In genomic region chr1:205232945-205233397, GRCh38 we compare ENCODE assay signal across 20 cellular contexts. TPM values are rescaled to one million over a fixed set of nuclear protein-coding genes. Genes with fewer than 3 reads are reported as not detected.
A peak's percentile ranks its signal among the peaks of the same experiment; 100 is the strongest.
DNase-seq lines count a peak whose midpoint lies in the region; ATAC-seq, FAIRE-seq and TF ChIP-seq lines count a peak whose summit lies in the region.
"Had no signal": no experiment of that assay in that cellular context is flagged by ENCODE, and none has a peak within 500 bp of the region (broad histone marks: within the 10 kb centered on the region; RNA-seq: fewer than 3 reads in every experiment).

No MANE protein-coding gene starts in this region.

- 17% methylated on average over 2 of the region's 3 CpGs for WGBS in GM12878 (ENCODE audit: insufficient coverage, insufficient replicate concordance, low lambda C conversion rate, missing lambda C conversion rate)
- 61 to 80% (median 71%) methylated on average over 3 of the region's 3 CpGs for WGBS in small intestine, 3 donors
- WGBS in thyroid gland, 2 donors, result 32 to 50% methylated on average over 3 of the region's 3 CpGs
- 66 to 79% methylated on average over 3 of the region's 3 CpGs for whole genome bisulfite sequencing in body of pancreas, 2 donors

- H3K9ac ChIP-seq in GM12878 (ENCODE audit: control insufficient read depth, insufficient read depth, low read length), result no peak overlapping the region

- intact Hi-C loops in activated naive CD4-positive, alpha-beta T cell treated with anti-CD3 and anti-CD28 coated beads for 36 hours (cut with micrococcal nuclease), result loop anchor here (1.0 to 10.0 kb wide), 3 partner anchors 12 to 818 kb away; partner anchors contain the start of gene PPP1R15B
- intact Hi-C loops in GM12878 (cut with micrococcal nuclease; ENCODE audit: unreplicated experiment) (no loop called here), thyroid gland (cut with DNase I) (no loop called here), body of pancreas (cut with DNase I) (no loop called here)

- H3K36me3 Mint-ChIP-seq in activated naive CD4-positive, alpha-beta T cell treated with anti-CD3 and anti-CD28 coated beads for 36 hours (ENCODE audit: low read depth), result peaks cover 63% of the 10 kb centered on the region
- H3K36me3 Mint-ChIP-seq in WTC11, result no peaks in the 10 kb centered on the region
- H3K36me3 Mint-ChIP-seq in stimulated activated naive B cell treated with anti-CD40 and anti-IgM and Interleukin-4, amounts not matched to agents 10 μg/mL and 1 μg/mL and 100 μg/mL, for 72 hours, result no peaks in the 10 kb centered on the region
- H3K36me3 Mint-ChIP-seq: CD4-positive, alpha-beta memory T cell had no signal

- H3K27ac Mint-ChIP-seq in activated naive CD4-positive, alpha-beta T cell treated with anti-CD3 and anti-CD28 coated beads for 36 hours, result peak overlapping the region; percentile 87
- H3K27ac Mint-ChIP-seq in WTC11, result 0 out of 2 replicates have a peak overlapping the region, but pooled peaks have one; percentile 72
- peak overlapping the region; percentile 62 for H3K27ac Mint-ChIP-seq in stimulated activated naive B cell treated with anti-CD40 and anti-IgM and Interleukin-4, amounts not matched to agents 10 μg/mL and 1 μg/mL and 100 μg/mL, for 72 hours
- H3K27ac Mint-ChIP-seq: CD4-positive, alpha-beta memory T cell; GM23338; HFFc6 had no signal

- FAIRE-seq in GM12878 (lab: Jason Lieb, UNC) (no peak), small intestine (lab: Jason Lieb, UNC) (no peak)
- FAIRE-seq: D721Med, G401.6, K562 had no signal

- H3K79me2 ChIP-seq in GM12878 (ENCODE audit: control insufficient read depth, insufficient read depth, low read length), result no peaks in the 10 kb centered on the region

- SMC1A ChIA-PET in GM12878 (lab: Charles Lee; ENCODE audit: uncharacterized antibody, unreplicated experiment), result interaction anchor here (1.0 to 12.1 kb wide), 7 partner anchors 9 to 93 kb away, joined by 3 to 427 read pairs (median 4); no protein-coding TSS in a partner anchor

- POLR2A ChIA-PET in WTC11 (lab: Charles Lee), result interaction anchor here (0.7 kb wide), 1 partner anchor 211 kb away, joined by 9 read pairs; no protein-coding TSS in a partner anchor
- POLR2A ChIA-PET in GM12878 (lab: Charles Lee), result interaction anchor here (0.7 to 1.9 kb wide), 6 partner anchors 10 to 93 kb away, joined by 3 to 8 read pairs (median 4); no protein-coding TSS in a partner anchor

- CTCF ChIA-PET in activated naive CD4-positive, alpha-beta T cell treated with anti-CD3 and anti-CD28 coated beads for 36 hours (lab: Charles Lee), result interaction anchor here (1.2 to 7.3 kb wide), 3 partner anchors 24 to 92 kb away, joined by 4 to 277 read pairs (median 48); no protein-coding TSS in a partner anchor
- CTCF ChIA-PET in WTC11 (lab: Charles Lee), result interaction anchor here (1.8 kb wide), 1 partner anchor 23 kb away, joined by 7 read pairs; no protein-coding TSS in a partner anchor
- CTCF ChIA-PET in GM12878 (lab: Yijun Ruan, JAX), result interaction anchor here (0.7 to 19.1 kb wide), 4 partner anchors 19 to 171 kb away, joined by 3 to 836 read pairs (median 4); no protein-coding TSS in a partner anchor

- no TSS peak for BruUV-seq in GM12878 (replicated peaks; lab: Mats Ljungman, UMichigan)

- no peak overlapping the region for H2AFZ ChIP-seq in GM12878 (ENCODE audit: control insufficient read depth, low read depth, low read length)
- H2AFZ ChIP-seq: GM23338 had no signal

- TF ChIP-seq CTCF in WTC11 (IDR thresholded peaks at IDR 0.05) (no peak), GM12878 (IDR thresholded peaks at IDR 0.05 in 2 of 3, conservative IDR thresholded peaks at IDR 0.05 in 1 of 3; ENCODE audit: control insufficient read depth in 2 of 3, extremely low read depth in 1 of 3, insufficient read depth in 1 of 3, low read depth in 3 of 3, low read length in 3 of 3) (no peak), thyroid gland (IDR thresholded peaks at IDR 0.05) (no peak), body of pancreas (IDR thresholded peaks at IDR 0.05) (no peak)

- H3K36me3 ChIP-seq in GM12878 (ENCODE audit: control insufficient read depth in 2 of 2, insufficient read depth in 2 of 2, low read length in 1 of 2), result no peaks in the 10 kb centered on the region
- H3K36me3 ChIP-seq in small intestine (ENCODE audit: control insufficient read depth in 2 of 2, insufficient read depth in 2 of 2, low read length in 2 of 2), result no peaks in the 10 kb centered on the region
- no peaks in the 10 kb centered on the region for H3K36me3 ChIP-seq in thyroid gland
- H3K36me3 ChIP-seq in body of pancreas (replicated peaks in 1 of 2; ENCODE audit: insufficient read depth in 1 of 2, low read depth in 2 of 2), result no peaks in the 10 kb centered on the region
- H3K36me3 ChIP-seq: BE2C, Peyer's patch had no signal

- H3K27me3 ChIP-seq in GM12878 (replicated peaks in 1 of 2; ENCODE audit: control insufficient read depth in 2 of 2, insufficient read depth in 2 of 2, low read length in 1 of 2), result peaks cover 0 to 4% of the 10 kb centered on the region in 2 experiments; a peak in 1 of 4 replicates
- H3K27me3 ChIP-seq in small intestine (ENCODE audit: control insufficient read depth in 2 of 2, insufficient read depth in 2 of 2, low read length in 2 of 2), result peaks cover 0 to 2% of the 10 kb centered on the region in 2 donors
- H3K27me3 ChIP-seq in thyroid gland, result no peaks in the 10 kb centered on the region
- no peaks in the 10 kb centered on the region for H3K27me3 ChIP-seq in body of pancreas
- H3K27me3 ChIP-seq: BE2C had no signal

- in situ Hi-C loops in GM12878 (cut with MboI), result no loop called here

- H3K4me1 Mint-ChIP-seq in activated naive CD4-positive, alpha-beta T cell treated with anti-CD3 and anti-CD28 coated beads for 36 hours (ENCODE audit: low read depth), result peaks cover 62% of the 10 kb centered on the region
- peaks cover 20% of the 10 kb centered on the region for H3K4me1 Mint-ChIP-seq in WTC11
- peaks cover 53 to 60% of the 10 kb centered on the region in 2 donors for H3K4me1 Mint-ChIP-seq in stimulated activated naive B cell treated with anti-CD40 and anti-IgM and Interleukin-4, amounts not matched to agents 10 μg/mL and 1 μg/mL and 100 μg/mL, for 72 hours

- H3K27me3 Mint-ChIP-seq in activated naive CD4-positive, alpha-beta T cell treated with anti-CD3 and anti-CD28 coated beads for 36 hours (ENCODE audit: low read depth), result no peaks in the 10 kb centered on the region
- peaks cover 11% of the 10 kb centered on the region for H3K27me3 Mint-ChIP-seq in WTC11 (ENCODE audit: low read depth)
- no peaks in the 10 kb centered on the region for H3K27me3 Mint-ChIP-seq in stimulated activated naive B cell treated with anti-CD40 and anti-IgM and Interleukin-4, amounts not matched to agents 10 μg/mL and 1 μg/mL and 100 μg/mL, for 72 hours

- H3K27ac ChIP-seq in GM12878 (ENCODE audit: control insufficient read depth, insufficient read depth), result peak overlapping the region; percentile 6; the same call in 1 of the 2 replicates
- no peak overlapping the region for H3K27ac ChIP-seq in small intestine (ENCODE audit: low read depth in 1 of 2, low read length in 1 of 2)
- H3K27ac ChIP-seq in thyroid gland, result no peak overlapping the region
- no peak overlapping the region for H3K27ac ChIP-seq in body of pancreas
- H3K27ac ChIP-seq: Peyer's patch had no signal

- H3K4me2 ChIP-seq in GM12878 (ENCODE audit: control insufficient read depth, insufficient read depth), result peak overlapping the region; percentile 50
- H3K4me2 ChIP-seq: GM23338 had no signal

- ATAC-seq in WTC11 (no peak), GM12878 (peak; percentile 15), body of pancreas (no peak)
- ATAC-seq in stimulated activated naive B cell treated with anti-CD40 and anti-IgM and Interleukin-4, amounts not matched to agents 10 μg/mL and 1 μg/mL and 100 μg/mL, for 72 hours (replicated peaks), result peak in 1 of 2 donors; percentile 10
- ATAC-seq: GM23338, K562 had no signal

- no peak for TF ChIP-seq EP300 in GM12878 (IDR thresholded peaks at IDR 0.05; ENCODE audit: borderline replicate concordance in 1 of 2, control insufficient read depth in 1 of 2, low read depth in 2 of 2, low read length in 2 of 2)

- H3K4me3 ChIP-seq in GM12878 (no peak overlapping the region), small intestine (ENCODE audit: low read depth in 1 of 2, low read length in 2 of 2) (no peak overlapping the region), thyroid gland (replicated peaks in 1 of 3) (no peak overlapping the region), body of pancreas (no peak overlapping the region)
- H3K4me3 ChIP-seq: GM23338, K562, Peyer's patch had no signal

- peaks cover 42% of the 10 kb centered on the region for H3K4me1 ChIP-seq in GM12878 (ENCODE audit: control insufficient read depth, insufficient read depth, low read length)
- H3K4me1 ChIP-seq in small intestine (ENCODE audit: control insufficient read depth in 2 of 2, insufficient read depth in 1 of 2, low read depth in 1 of 2, low read length in 1 of 2), result peaks cover 0 to 3% of the 10 kb centered on the region in 2 donors
- H3K4me1 ChIP-seq in thyroid gland, result peaks cover 14 to 27% of the 10 kb centered on the region in 2 donors
- peaks cover 23% of the 10 kb centered on the region for H3K4me1 ChIP-seq in body of pancreas

- H4K20me1 ChIP-seq in GM12878 (ENCODE audit: control insufficient read depth, insufficient read depth), result no peaks in the 10 kb centered on the region

- TF ChIP-seq POLR2A in GM12878 (IDR thresholded peaks at IDR 0.05; ENCODE audit: low read depth, low read length) (no peak), thyroid gland (IDR thresholded peaks at IDR 0.05) (no peak), body of pancreas (IDR thresholded peaks at IDR 0.05) (no peak)

- H3K9me3 Mint-ChIP-seq in activated naive CD4-positive, alpha-beta T cell treated with anti-CD3 and anti-CD28 coated beads for 36 hours, result no peaks in the 10 kb centered on the region
- no peaks in the 10 kb centered on the region for H3K9me3 Mint-ChIP-seq in WTC11
- H3K9me3 Mint-ChIP-seq in stimulated activated naive B cell treated with anti-CD40 and anti-IgM and Interleukin-4, amounts not matched to agents 10 μg/mL and 1 μg/mL and 100 μg/mL, for 72 hours, result no peaks in the 10 kb centered on the region
- H3K9me3 Mint-ChIP-seq: CD4-positive, alpha-beta memory T cell; GM23338; HFFc6 had no signal

- RAD21 ChIA-PET in GM12878 (lab: Charles Lee; ENCODE audit: unreplicated experiment), result interaction anchor here (0.8 to 24.5 kb wide), 4 partner anchors 20 to 426 kb away, joined by 3 to 728 read pairs (median 9); no protein-coding TSS in a partner anchor

- peak overlapping the region; percentile 96 for H3K4me3 Mint-ChIP-seq in activated naive CD4-positive, alpha-beta T cell treated with anti-CD3 and anti-CD28 coated beads for 36 hours
- no peak overlapping the region for H3K4me3 Mint-ChIP-seq in WTC11
- peak overlapping the region in 1 of 2 donors; percentile 33 for H3K4me3 Mint-ChIP-seq in stimulated activated naive B cell treated with anti-CD40 and anti-IgM and Interleukin-4, amounts not matched to agents 10 μg/mL and 1 μg/mL and 100 μg/mL, for 72 hours
- H3K4me3 Mint-ChIP-seq: CD4-positive, alpha-beta memory T cell; GM23338; HFFc6 had no signal

- TF ChIP-seq RAD21 in GM12878 (IDR thresholded peaks at IDR 0.05; ENCODE audit: insufficient read depth, low read depth, low read length), result no peak

- H3K9me3 ChIP-seq in GM12878 (replicated peaks; ENCODE audit: control insufficient read depth, insufficient read depth, low read length) (no peaks in the 10 kb centered on the region), small intestine (ENCODE audit: control insufficient read depth, low read depth) (no peaks in the 10 kb centered on the region), thyroid gland (no peaks in the 10 kb centered on the region), body of pancreas (no peaks in the 10 kb centered on the region)
- H3K9me3 ChIP-seq: BE2C, Peyer's patch had no signal

- peak; percentile 62 for DNase-seq in activated naive CD4-positive, alpha-beta T cell treated with anti-CD3 and anti-CD28 coated beads for 36 hours
- no peak for DNase-seq in activated naive CD4-positive, alpha-beta T cell treated with anti-CD3 and anti-CD28 coated beads, Interleukin-2, amount 50 U/mL, for 16 hours
- DNase-seq in WTC11 (ENCODE audit: low spot score), result no peak
- no peak for DNase-seq in GM12878 (ENCODE audit: low read depth, low spot score)
- no peak for DNase-seq in stimulated activated naive B cell treated with anti-CD40 and anti-IgM and Interleukin-4, amounts not matched to agents 10 μg/mL and 1 μg/mL and 100 μg/mL, for 72 hours
- no peak for DNase-seq in small intestine
- DNase-seq in thyroid gland, result no peak
- DNase-seq in body of pancreas, result no peak
- DNase-seq: BE2C, DMS79 treated with DMSO at 0.1 percent for 48 hours, HFFc6, NCI-H1092 treated with DMSO at 0.1 percent for 48 hours, NCI-H187, Peyer's patch, Right ventricle myocardium superior had no signal

RNA-seq across cellular contexts. Expression of gene TMCC2, which starts 5.2 kb away (rescaled TPM):
- total RNA-seq in activated naive CD4-positive, alpha-beta T cell treated with anti-CD3 and anti-CD28 coated beads for 36 hours, result 10 to 100 TPM; 42.5 to 44.8 TPM
- total RNA-seq in WTC11 (2021), result 9.5 to 11.2 TPM (median 11.2 TPM) in 3 replicates
- 3.7 and 4.3 TPM in 2 replicates for total RNA-seq in GM12878 (2013; cell fraction: nucleolus; rRNA removed)
- total RNA-seq in GM12878 (2014; rRNA removed), result 1.1 and 1.2 TPM in 2 replicates
- total RNA-seq in GM12878 (2014; rRNA removed; fragmentation: Illumina TruSeq; extraction: Trizol), result 0.76 and 1.2 TPM in 2 replicates
- total RNA-seq in GM12878 (2021), result 2.3 and 2.4 TPM in 2 replicates
- polyA plus RNA-seq in GM12878 (2011; ENCODE audit: low read depth), result 0.09 TPM
- polyA plus RNA-seq in GM12878 (2011; rRNA removed), result 0.76 and 1.6 TPM in 2 replicates
- polyA plus RNA-seq in GM12878 (2011; cell fraction: cytosol; rRNA removed), result 1.8 and 2.1 TPM in 2 replicates
- polyA plus RNA-seq in GM12878 (2011; cell fraction: nucleus; rRNA removed), result 2.2 and 2.3 TPM in 2 replicates
- polyA plus RNA-seq in GM12878 (2012), result 0.32 and 0.55 TPM in 2 replicates
- polyA plus RNA-seq in GM12878 (2014; fragmentation: Illumina TruSeq; extraction: Trizol), result 0.10 and 0.76 TPM in 2 replicates
- polyA plus RNA-seq in GM12878 (2014; fragmentation: Nextera tagmentation; extraction: Ambion mirVana), result under 1 TPM; 0.06 to 0.18 TPM
- polyA plus RNA-seq in GM12878 (2014; rRNA removed), result 1.7 and 2.1 TPM in 2 replicates
- under 1 TPM; 0.42 to 0.47 TPM for polyA plus RNA-seq in GM12878 (2016; fragmentation: Nextera tagmentation; extraction: Ambion mirVana)
- polyA minus RNA-seq in GM12878 (2011; rRNA and poly(A)+ RNA removed), result 1.1 and 2.4 TPM in 2 replicates
- polyA minus RNA-seq in GM12878 (2011; cell fraction: cytosol; rRNA and poly(A)+ RNA removed), result 0.83 and 1.6 TPM in 2 replicates
- polyA minus RNA-seq in GM12878 (2011; cell fraction: nucleus; rRNA and poly(A)+ RNA removed), result 0.60 and 1.3 TPM in 2 replicates
- 1 to 10 TPM in 1 of 3 donors, under 1 TPM in 2; 0.54 to 1.7 (median 0.67) TPM for polyA plus RNA-seq in small intestine
- total RNA-seq in thyroid gland, result 1 to 10 TPM; 2.3 to 3.6 (median 3.1) TPM
- 1 to 10 TPM; 1.3 to 1.6 TPM for total RNA-seq in body of pancreas

RNA-seq across cellular contexts. Expression of gene DSTYK, which starts 21.5 kb away (rescaled TPM):
- total RNA-seq in activated naive CD4-positive, alpha-beta T cell treated with anti-CD3 and anti-CD28 coated beads for 36 hours, result 10 to 100 TPM; 10.9 to 11.5 TPM
- total RNA-seq in WTC11 (2021), result 10.3 to 11.6 TPM (median 11.0 TPM) in 3 replicates
- total RNA-seq in GM12878 (2013; cell fraction: nucleolus; rRNA removed), result 8.1 and 8.2 TPM in 2 replicates
- 4.6 and 5.2 TPM in 2 replicates for total RNA-seq in GM12878 (2014; rRNA removed)
- 4.1 and 4.2 TPM in 2 replicates for total RNA-seq in GM12878 (2014; rRNA removed; fragmentation: Illumina TruSeq; extraction: Trizol)
- total RNA-seq in GM12878 (2021), result 4.7 and 5.5 TPM in 2 replicates
- polyA plus RNA-seq in GM12878 (2011; ENCODE audit: low read depth), result 1.2 TPM
- polyA plus RNA-seq in GM12878 (2011; rRNA removed), result 3.2 and 3.4 TPM in 2 replicates
- 2.0 and 2.1 TPM in 2 replicates for polyA plus RNA-seq in GM12878 (2011; cell fraction: cytosol; rRNA removed)
- 1.1 and 1.3 TPM in 2 replicates for polyA plus RNA-seq in GM12878 (2011; cell fraction: nucleus; rRNA removed)
- 1.5 TPM in 2 replicates for polyA plus RNA-seq in GM12878 (2012)
- polyA plus RNA-seq in GM12878 (2014; fragmentation: Illumina TruSeq; extraction: Trizol), result 4.5 and 5.4 TPM in 2 replicates
- 1 to 10 TPM; 2.7 to 3.4 TPM for polyA plus RNA-seq in GM12878 (2014; fragmentation: Nextera tagmentation; extraction: Ambion mirVana)
- polyA plus RNA-seq in GM12878 (2014; rRNA removed), result 3.8 and 4.0 TPM in 2 replicates
- 1 to 10 TPM; 2.7 to 3.4 TPM for polyA plus RNA-seq in GM12878 (2016; fragmentation: Nextera tagmentation; extraction: Ambion mirVana)
- 4.2 and 4.8 TPM in 2 replicates for polyA minus RNA-seq in GM12878 (2011; rRNA and poly(A)+ RNA removed)
- 2.0 TPM in 2 replicates for polyA minus RNA-seq in GM12878 (2011; cell fraction: cytosol; rRNA and poly(A)+ RNA removed)
- 1.5 and 3.3 TPM in 2 replicates for polyA minus RNA-seq in GM12878 (2011; cell fraction: nucleus; rRNA and poly(A)+ RNA removed)
- polyA plus RNA-seq in small intestine, result 1 to 10 TPM; 1.1 to 3.5 (median 1.1) TPM
- total RNA-seq in thyroid gland, result 10 to 100 TPM; 12.9 to 21.1 (median 17.5) TPM
- 1 to 10 TPM; 6.5 to 8.6 TPM for total RNA-seq in body of pancreas
